Comparison of ENCODE assay signal across 1 cellular context in the genomic region with DNA sequence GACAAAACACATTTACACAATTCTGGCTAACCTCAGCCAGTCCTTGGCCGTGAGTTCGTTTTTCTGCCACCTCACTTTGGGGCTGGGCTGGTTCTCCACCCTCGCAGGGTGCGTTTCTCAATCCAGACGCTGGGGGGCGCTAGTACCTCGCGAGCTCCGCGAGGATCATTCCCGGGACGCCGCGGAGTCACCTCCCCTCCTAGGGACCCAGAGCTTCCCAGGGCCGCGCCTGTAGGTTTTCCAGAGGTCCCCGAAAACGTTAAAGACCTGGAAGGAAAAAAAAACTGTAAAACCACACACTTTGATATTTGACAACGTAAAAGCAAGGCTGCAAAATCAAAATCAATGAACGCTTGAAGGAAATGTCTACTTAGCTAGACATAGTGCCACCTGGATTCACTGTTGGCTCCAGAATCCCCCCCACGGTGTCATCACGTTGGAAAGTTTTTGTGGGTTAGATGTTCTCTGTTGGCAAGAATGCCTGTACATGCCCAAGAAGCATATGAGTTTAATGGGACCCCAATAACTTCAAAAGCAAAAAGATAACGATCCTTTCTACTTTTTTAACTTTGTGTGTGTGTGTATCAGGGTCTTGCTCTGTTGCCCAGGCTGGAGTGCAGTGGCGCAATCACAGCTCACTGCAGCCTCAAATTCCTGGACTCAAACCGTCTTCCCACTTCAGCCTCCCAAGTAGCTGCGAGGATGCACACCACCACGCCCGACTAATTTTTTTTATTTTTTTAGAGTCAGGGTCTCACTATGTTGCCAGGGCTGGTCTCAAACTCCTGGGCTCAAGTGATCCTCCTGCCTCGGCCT.
TF ChIP-seq lines count a peak whose summit lies in the region.

No MANE protein-coding gene starts in this region.

TF ChIP-seq in GM23338, 12 proteins besides CTCF, POLR2A, EP300 and RAD21 (continued from another document):
- TF ChIP-seq, protein P1, sequence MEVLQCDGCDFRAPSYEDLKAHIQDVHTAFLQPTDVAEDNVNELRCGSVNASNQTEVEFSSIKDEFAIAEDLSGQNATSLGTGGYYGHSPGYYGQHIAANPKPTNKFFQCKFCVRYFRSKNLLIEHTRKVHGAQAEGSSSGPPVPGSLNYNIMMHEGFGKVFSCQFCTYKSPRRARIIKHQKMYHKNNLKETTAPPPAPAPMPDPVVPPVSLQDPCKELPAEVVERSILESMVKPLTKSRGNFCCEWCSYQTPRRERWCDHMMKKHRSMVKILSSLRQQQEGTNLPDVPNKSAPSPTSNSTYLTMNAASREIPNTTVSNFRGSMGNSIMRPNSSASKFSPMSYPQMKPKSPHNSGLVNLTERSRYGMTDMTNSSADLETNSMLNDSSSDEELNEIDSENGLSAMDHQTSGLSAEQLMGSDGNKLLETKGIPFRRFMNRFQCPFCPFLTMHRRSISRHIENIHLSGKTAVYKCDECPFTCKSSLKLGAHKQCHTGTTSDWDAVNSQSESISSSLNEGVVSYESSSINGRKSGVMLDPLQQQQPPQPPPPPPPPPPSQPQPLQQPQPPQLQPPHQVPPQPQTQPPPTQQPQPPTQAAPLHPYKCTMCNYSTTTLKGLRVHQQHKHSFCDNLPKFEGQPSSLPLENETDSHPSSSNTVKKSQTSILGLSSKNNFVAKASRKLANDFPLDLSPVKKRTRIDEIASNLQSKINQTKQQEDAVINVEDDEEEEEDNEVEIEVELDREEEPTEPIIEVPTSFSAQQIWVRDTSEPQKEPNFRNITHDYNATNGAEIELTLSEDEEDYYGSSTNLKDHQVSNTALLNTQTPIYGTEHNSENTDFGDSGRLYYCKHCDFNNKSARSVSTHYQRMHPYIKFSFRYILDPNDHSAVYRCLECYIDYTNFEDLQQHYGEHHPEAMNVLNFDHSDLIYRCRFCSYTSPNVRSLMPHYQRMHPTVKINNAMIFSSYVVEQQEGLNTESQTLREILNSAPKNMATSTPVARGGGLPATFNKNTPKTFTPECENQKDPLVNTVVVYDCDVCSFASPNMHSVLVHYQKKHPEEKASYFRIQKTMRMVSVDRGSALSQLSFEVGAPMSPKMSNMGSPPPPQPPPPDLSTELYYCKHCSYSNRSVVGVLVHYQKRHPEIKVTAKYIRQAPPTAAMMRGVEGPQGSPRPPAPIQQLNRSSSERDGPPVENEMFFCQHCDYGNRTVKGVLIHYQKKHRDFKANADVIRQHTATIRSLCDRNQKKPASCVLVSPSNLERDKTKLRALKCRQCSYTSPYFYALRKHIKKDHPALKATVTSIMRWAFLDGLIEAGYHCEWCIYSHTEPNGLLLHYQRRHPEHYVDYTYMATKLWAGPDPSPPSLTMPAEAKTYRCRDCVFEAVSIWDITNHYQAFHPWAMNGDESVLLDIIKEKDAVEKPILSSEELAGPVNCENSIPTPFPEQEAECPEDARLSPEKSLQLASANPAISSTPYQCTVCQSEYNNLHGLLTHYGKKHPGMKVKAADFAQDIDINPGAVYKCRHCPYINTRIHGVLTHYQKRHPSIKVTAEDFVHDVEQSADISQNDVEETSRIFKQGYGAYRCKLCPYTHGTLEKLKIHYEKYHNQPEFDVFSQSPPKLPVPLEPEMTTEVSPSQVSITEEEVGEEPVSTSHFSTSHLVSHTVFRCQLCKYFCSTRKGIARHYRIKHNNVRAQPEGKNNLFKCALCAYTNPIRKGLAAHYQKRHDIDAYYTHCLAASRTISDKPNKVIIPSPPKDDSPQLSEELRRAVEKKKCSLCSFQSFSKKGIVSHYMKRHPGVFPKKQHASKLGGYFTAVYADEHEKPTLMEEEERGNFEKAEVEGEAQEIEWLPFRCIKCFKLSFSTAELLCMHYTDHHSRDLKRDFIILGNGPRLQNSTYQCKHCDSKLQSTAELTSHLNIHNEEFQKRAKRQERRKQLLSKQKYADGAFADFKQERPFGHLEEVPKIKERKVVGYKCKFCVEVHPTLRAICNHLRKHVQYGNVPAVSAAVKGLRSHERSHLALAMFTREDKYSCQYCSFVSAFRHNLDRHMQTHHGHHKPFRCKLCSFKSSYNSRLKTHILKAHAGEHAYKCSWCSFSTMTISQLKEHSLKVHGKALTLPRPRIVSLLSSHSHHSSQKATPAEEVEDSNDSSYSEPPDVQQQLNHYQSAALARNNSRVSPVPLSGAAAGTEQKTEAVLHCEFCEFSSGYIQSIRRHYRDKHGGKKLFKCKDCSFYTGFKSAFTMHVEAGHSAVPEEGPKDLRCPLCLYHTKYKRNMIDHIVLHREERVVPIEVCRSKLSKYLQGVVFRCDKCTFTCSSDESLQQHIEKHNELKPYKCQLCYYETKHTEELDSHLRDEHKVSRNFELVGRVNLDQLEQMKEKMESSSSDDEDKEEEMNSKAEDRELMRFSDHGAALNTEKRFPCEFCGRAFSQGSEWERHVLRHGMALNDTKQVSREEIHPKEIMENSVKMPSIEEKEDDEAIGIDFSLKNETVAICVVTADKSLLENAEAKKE (CRISPR knock-in tag; IDR thresholded peaks at IDR 0.05) = no peak
- no peak for TF ChIP-seq ZNF114 (CRISPR knock-in tag; IDR thresholded peaks at IDR 0.05)
- TF ChIP-seq JUNB (IDR thresholded peaks at IDR 0.05; ENCODE audit: unreplicated experiment) = no peak
- TF ChIP-seq STAT1 (IDR thresholded peaks at IDR 0.05; ENCODE audit: unreplicated experiment) = no peak
- TF ChIP-seq, protein P2, sequence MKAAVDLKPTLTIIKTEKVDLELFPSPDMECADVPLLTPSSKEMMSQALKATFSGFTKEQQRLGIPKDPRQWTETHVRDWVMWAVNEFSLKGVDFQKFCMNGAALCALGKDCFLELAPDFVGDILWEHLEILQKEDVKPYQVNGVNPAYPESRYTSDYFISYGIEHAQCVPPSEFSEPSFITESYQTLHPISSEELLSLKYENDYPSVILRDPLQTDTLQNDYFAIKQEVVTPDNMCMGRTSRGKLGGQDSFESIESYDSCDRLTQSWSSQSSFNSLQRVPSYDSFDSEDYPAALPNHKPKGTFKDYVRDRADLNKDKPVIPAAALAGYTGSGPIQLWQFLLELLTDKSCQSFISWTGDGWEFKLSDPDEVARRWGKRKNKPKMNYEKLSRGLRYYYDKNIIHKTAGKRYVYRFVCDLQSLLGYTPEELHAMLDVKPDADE (IDR thresholded peaks at IDR 0.05) = no peak
- no peak for TF ChIP-seq EZH2 (IDR thresholded peaks at IDR 0.05; ENCODE audit: low read depth, unreplicated experiment)
- TF ChIP-seq POLR2AphosphoS5 (IDR thresholded peaks at IDR 0.05; ENCODE audit: low read depth) = no peak
- TF ChIP-seq NANOG (IDR thresholded peaks at IDR 0.05; ENCODE audit: borderline replicate concordance) = no peak
- TF ChIP-seq EZH2phosphoT487 (IDR thresholded peaks at IDR 0.05; ENCODE audit: unreplicated experiment) = no peak
- TF ChIP-seq CREB1 (CRISPR knock-in tag; IDR thresholded peaks at IDR 0.05; ENCODE audit: low read depth) = no peak
- no peak for TF ChIP-seq ZNF331 (CRISPR knock-in tag; IDR thresholded peaks at IDR 0.05; ENCODE audit: low read depth)
